9 cellular contexts compared by ENCODE assay signal in the genomic region with DNA sequence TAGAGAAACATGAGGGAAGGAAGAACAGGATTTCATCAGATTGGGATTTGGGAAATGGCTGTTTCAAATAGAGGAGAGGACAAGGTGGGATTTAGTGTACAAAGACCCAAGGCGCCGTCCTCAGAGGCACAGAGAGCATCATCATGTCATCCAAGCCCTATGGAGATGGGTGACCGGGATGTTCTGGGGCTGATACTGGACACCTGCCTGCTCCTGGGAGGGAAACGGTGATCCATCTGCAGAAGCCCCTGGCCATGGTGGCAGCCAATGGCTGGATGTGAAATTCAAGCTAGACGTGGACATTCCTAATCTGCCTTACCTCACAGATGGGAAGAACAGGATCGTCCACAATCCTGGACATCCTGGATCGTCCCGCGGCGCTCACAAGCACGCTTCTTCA. TPM values are rescaled to one million over a fixed set of nuclear protein-coding genes. Genes with fewer than 3 reads are reported as not detected.
"Had no signal": no experiment of that assay in that cellular context is flagged by ENCODE, and none has a peak within 500 bp of the region (broad histone marks: within the 10 kb centered on the region; RNA-seq: fewer than 3 reads in every experiment).

No MANE protein-coding gene starts in this region.

- H3K36me3 Mint-ChIP-seq: IgD-negative memory B cell had no signal

- H3K27ac Mint-ChIP-seq: HFFc6, IgD-negative memory B cell had no signal

- H3K4me3 ChIP-seq: GM23248, HAP-1 had no signal

- H3K27ac ChIP-seq: GM23248, HL-60 had no signal

- H3K9me3 Mint-ChIP-seq: HFFc6, IgD-negative memory B cell had no signal

- DNase-seq: GM23248, GOT3, H7, HFFc6 had no signal

- ATAC-seq: HCT116, HepG2 had no signal

- H3K4me3 Mint-ChIP-seq: HFFc6, IgD-negative memory B cell had no signal

- H3K9me3 ChIP-seq: HAP-1 had no signal

RNA-seq across cellular contexts. Expression of a gene that starts 12.7 kb away (rescaled TPM):
- total RNA-seq: GM23248, HepG2 had no signal
- polyA plus RNA-seq: GM23248, HepG2, IgD-negative memory B cell had no signal
